ENCODE assay signal across 9 cellular contexts in the genomic region with DNA sequence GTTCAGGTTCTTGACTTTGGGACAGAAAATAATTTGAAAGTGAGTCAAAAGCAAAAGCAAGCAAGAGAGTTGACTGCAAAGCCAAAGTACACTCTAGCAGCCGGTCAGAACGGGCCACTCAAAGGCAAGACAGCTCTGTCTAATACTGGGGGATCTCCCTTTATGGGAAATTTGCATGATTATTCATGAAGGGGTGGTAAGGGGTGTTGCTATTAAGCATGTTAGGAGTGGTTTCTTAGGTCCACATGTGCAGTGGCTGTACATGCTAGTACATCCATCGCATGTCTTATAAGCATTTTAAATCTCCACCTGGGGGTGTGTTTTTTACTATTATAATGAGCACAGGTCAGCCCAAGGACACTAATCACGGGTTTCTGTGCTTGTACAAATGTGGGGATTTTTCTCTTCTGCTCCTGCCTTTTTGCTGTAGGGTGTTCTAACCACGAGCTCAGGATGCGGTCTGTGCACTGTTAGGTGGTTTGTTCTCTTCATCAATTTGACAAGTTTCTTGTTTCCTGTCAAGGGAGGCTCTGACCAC.
DNase-seq lines count a peak whose midpoint lies in the region; ATAC-seq and TF ChIP-seq lines count a peak whose summit lies in the region.
"Had no signal": no experiment of that assay in that cellular context is flagged by ENCODE, and none has a peak within 500 bp of the region (broad histone marks: within the 10 kb centered on the region; RNA-seq: fewer than 3 reads in every experiment).

No MANE protein-coding gene starts in this region.

- H3K4me1 Mint-ChIP-seq in activated CD8-positive, alpha-beta T cell treated with anti-CD3 and anti-CD28 coated beads for 36 hours (ENCODE audit: low read depth) = peaks cover 57% of the 10 kb centered on the region
- peaks cover 7 to 8% (median 7%) of the 10 kb centered on the region in 3 donors for H3K4me1 Mint-ChIP-seq in naive B cell

- ATAC-seq in GM18498 (IDR thresholded peaks at IDR 0.05; ENCODE audit: unreplicated experiment) (peak; percentile 62), HG02943 (IDR thresholded peaks at IDR 0.05; ENCODE audit: low read depth, unreplicated experiment) (peak; percentile 61), naive B cell (ENCODE audit: low read depth in 2 of 2) (peak; percentile 67 to 69), HG03097 (IDR thresholded peaks at IDR 0.05; ENCODE audit: low FRiP score, unreplicated experiment) (no peak)
- ATAC-seq in activated CD8-positive, alpha-beta T cell treated with anti-CD3 and anti-CD28 coated beads for 36 hours = peak; percentile 92

- no peak overlapping the region for H3K4me3 ChIP-seq in thyroid gland (replicated peaks in 1 of 3)

- no peaks in the 10 kb centered on the region for H3K4me1 ChIP-seq in thyroid gland

- CTCF ChIA-PET in activated CD8-positive, alpha-beta T cell treated with anti-CD3 and anti-CD28 coated beads for 36 hours (lab: Charles Lee) = interaction anchor here (0.8 to 1.8 kb wide), 7 partner anchors 9 to 555 kb away, joined by 3 to 4 read pairs (median 3); a partner anchor contains a TSS

- in situ Hi-C loops in KBM-7 (cut with MboI; ENCODE audit: low pct_unique_long_range_greater_than_20kb, low sequenced_read_pairs) = no loop called here

- peaks cover 11% of the 10 kb centered on the region for H3K9me3 Mint-ChIP-seq in activated CD8-positive, alpha-beta T cell treated with anti-CD3 and anti-CD28 coated beads for 36 hours
- peaks cover 0 to 8% (median 0%) of the 10 kb centered on the region in 7 donors for H3K9me3 Mint-ChIP-seq in naive B cell

- H3K27ac ChIP-seq in thyroid gland = no peak overlapping the region

- H3K9me3 ChIP-seq in thyroid gland = no peaks in the 10 kb centered on the region

- H3K4me3 Mint-ChIP-seq in activated CD8-positive, alpha-beta T cell treated with anti-CD3 and anti-CD28 coated beads for 36 hours = peak overlapping the region; percentile 31
- peak overlapping the region in 1 of 8 donors; percentile 57 for H3K4me3 Mint-ChIP-seq in naive B cell

- no peak for TF ChIP-seq CTCF in activated CD8-positive, alpha-beta T cell treated with anti-CD3 and anti-CD28 coated beads for 36 hours (IDR thresholded peaks at IDR 0.05)
- no peak for TF ChIP-seq CTCF in thyroid gland (IDR thresholded peaks at IDR 0.05)

- peak; percentile 94 for DNase-seq in activated CD8-positive, alpha-beta T cell treated with anti-CD3 and anti-CD28 coated beads for 36 hours
- DNase-seq in naive B cell = no peak
- DNase-seq in KBM-7 = no peak
- DNase-seq in thyroid gland = no peak
- DNase-seq in anterior cingulate cortex (lab: John Stamatoyannopoulos, UW) = no peak
- DNase-seq: DMS 273 treated with DMSO at 0.1 percent for 48 hours had no signal

- H3K27me3 ChIP-seq in thyroid gland = peaks cover 5% of the 10 kb centered on the region

- peaks cover 9% of the 10 kb centered on the region for H3K36me3 Mint-ChIP-seq in activated CD8-positive, alpha-beta T cell treated with anti-CD3 and anti-CD28 coated beads for 36 hours (ENCODE audit: low read depth)
- H3K36me3 Mint-ChIP-seq in naive B cell = peaks cover 0 to 7% of the 10 kb centered on the region in 2 donors

- H3K27me3 Mint-ChIP-seq in activated CD8-positive, alpha-beta T cell treated with anti-CD3 and anti-CD28 coated beads for 36 hours = no peaks in the 10 kb centered on the region
- H3K27me3 Mint-ChIP-seq in naive B cell = peaks cover 24 to 62% (median 50%) of the 10 kb centered on the region in 3 donors

- TF ChIP-seq POLR2A in thyroid gland (IDR thresholded peaks at IDR 0.05) = no peak

- POLR2A ChIA-PET in activated CD8-positive, alpha-beta T cell treated with anti-CD3 and anti-CD28 coated beads for 36 hours (lab: Charles Lee) = no interaction called here

- no peaks in the 10 kb centered on the region for H3K36me3 ChIP-seq in thyroid gland

- H3K27ac Mint-ChIP-seq in activated CD8-positive, alpha-beta T cell treated with anti-CD3 and anti-CD28 coated beads for 36 hours = peak overlapping the region; percentile 70
- no peak overlapping the region for H3K27ac Mint-ChIP-seq in naive B cell

- 52 to 73% methylated on average over 6 of the region's 6 CpGs for WGBS in thyroid gland, 2 donors

- intact Hi-C loops in activated CD8-positive, alpha-beta T cell treated with anti-CD3 and anti-CD28 coated beads for 36 hours (cut with micrococcal nuclease) = no loop called here
- intact Hi-C loops in thyroid gland (cut with DNase I) = no loop called here
